Comparison of ENCODE assay signal across 8 cellular contexts in genomic region chrX:75156537-75156945, GRCh38. TPM values are rescaled to one million over a fixed set of nuclear protein-coding genes. Genes with fewer than 3 reads are reported as not detected.
DNase-seq lines count a peak whose midpoint lies in the region; FAIRE-seq and TF ChIP-seq lines count a peak whose summit lies in the region.

No MANE protein-coding gene starts in this region.

- H3K36me3 ChIP-seq in Karpas-422 (ENCODE audit: insufficient read depth, low read length) = no peaks in the 10 kb centered on the region
- no peaks in the 10 kb centered on the region for H3K36me3 ChIP-seq in spleen

- H3K4me3 ChIP-seq in Karpas-422 (ENCODE audit: low read length) = peak overlapping the region; percentile 90
- H3K4me3 ChIP-seq in astrocyte of the spinal cord (ENCODE audit: low read depth, low read length) = peak overlapping the region; percentile 63
- peak overlapping the region; percentile 37 to 80 (median 58) for H3K4me3 ChIP-seq in spleen

- peak overlapping the region; percentile 48 for H2AFZ ChIP-seq in Karpas-422 (ENCODE audit: low read length)

- H4K20me1 ChIP-seq in Karpas-422 (ENCODE audit: insufficient read depth, low read depth, low read length) = no peaks in the 10 kb centered on the region

- TF ChIP-seq POLR2A in spleen (IDR thresholded peaks at IDR 0.05) = no peak

- no peak for FAIRE-seq in frontal cortex (lab: Jason Lieb, UNC)

- WGBS in spleen, 5 donors = 6 to 34% (median 9%) methylated on average over 7 of the region's 7 CpGs

- H3K27me3 ChIP-seq in Karpas-422 (ENCODE audit: low read length) (no peaks in the 10 kb centered on the region), spleen (replicated peaks in 1 of 7) (no peaks in the 10 kb centered on the region)

- H3K4me1 ChIP-seq in Karpas-422 (ENCODE audit: low read length) = peaks cover 15% of the 10 kb centered on the region
- peaks cover 0 to 38% (median 17%) of the 10 kb centered on the region in 6 donors for H3K4me1 ChIP-seq in spleen

- H3K9me3 ChIP-seq in Karpas-422 (ENCODE audit: low read length) (no peaks in the 10 kb centered on the region), spleen (no peaks in the 10 kb centered on the region)

- no peak for TF ChIP-seq CTCF in astrocyte of the spinal cord (IDR thresholded peaks at IDR 0.05; ENCODE audit: low read depth, low read length)
- TF ChIP-seq CTCF in spleen (IDR thresholded peaks at IDR 0.05 in 8 of 11, conservative IDR thresholded peaks at IDR 0.05 in 3 of 11) = no peak
- no peak for TF ChIP-seq CTCF in GM10266 (IDR thresholded peaks at IDR 0.05; ENCODE audit: control insufficient read depth, insufficient read depth, low read depth, missing control alignments)

- no peaks in the 10 kb centered on the region for H3K9me2 ChIP-seq in Karpas-422 (replicated peaks; ENCODE audit: insufficient read depth, low read length)

- in situ Hi-C loops in astrocyte of the spinal cord (cut with HindIII; ENCODE audit: low sequenced_read_pairs) = no loop called here

- H3K9ac ChIP-seq in Karpas-422 (ENCODE audit: low read length) = peak overlapping the region; percentile 85

- H3K79me2 ChIP-seq in Karpas-422 (ENCODE audit: low read length) = peaks cover 48% of the 10 kb centered on the region

- DNase-seq in NCI-H2171 treated with DMSO at 0.1 percent for 48 hours (lab: John Stamatoyannopoulos, UW) (peak; percentile 51), NCI-H2171 (lab: John Stamatoyannopoulos, UW) (no peak), Karpas-422 (peak; percentile 55), astrocyte of the spinal cord (ENCODE audit: low read depth, low spot score) (no peak), iris pigment epithelial cell (ENCODE audit: low read depth) (peak; percentile 29), spleen (no peak), frontal cortex (ENCODE audit: low spot score in 2 of 2) (no peak), GM10266 (ENCODE audit: extremely low spot score) (no peak)

- intact Hi-C loops in spleen (cut with DNase I; ENCODE audit: low total_unique reads) = no loop called here

- H3K4me2 ChIP-seq in Karpas-422 (ENCODE audit: low read depth, low read length, poor library complexity, severe bottlenecking) = peak overlapping the region; percentile 80

- H3K27ac ChIP-seq in Karpas-422 (ENCODE audit: low read length) (peak overlapping the region; percentile 70), spleen (peak overlapping the region; percentile 62 to 85 (median 80))

RNA-seq across cellular contexts. Expression of gene ABCB7, which starts 0.5 kb away (rescaled TPM):
- 59.3 and 65.3 TPM in 2 replicates for total RNA-seq in Karpas-422 (2014; rRNA removed; shearing (Covaris generic); ENCODE audit: low replicate concordance)
- total RNA-seq in spleen (10 to 100 TPM; 24.1 to 65.8 (median 26.8) TPM), frontal cortex (36.3 TPM)
- polyA plus RNA-seq in spleen = 10 to 100 TPM; 10.0 to 13.3 (median 11.3) TPM

Comparison
In these comparisons a context has a peak if more than half of its experiments do, and no peak if none do; other contexts are left out.
1. DNase-seq: peak in NCI-H2171 treated with DMSO at 0.1 percent for 48 hours (single experiment), Karpas-422 (single experiment) and iris pigment epithelial cell (single experiment); none in NCI-H2171 (single experiment), astrocyte of the spinal cord (single experiment), spleen (single experiment), frontal cortex (0 of 2) and GM10266 (single experiment).
2. Peak in every context shown above with its lines, with median percentiles within 50 percentile points of each other: H3K4me3 ChIP-seq.